In the genomic region with DNA sequence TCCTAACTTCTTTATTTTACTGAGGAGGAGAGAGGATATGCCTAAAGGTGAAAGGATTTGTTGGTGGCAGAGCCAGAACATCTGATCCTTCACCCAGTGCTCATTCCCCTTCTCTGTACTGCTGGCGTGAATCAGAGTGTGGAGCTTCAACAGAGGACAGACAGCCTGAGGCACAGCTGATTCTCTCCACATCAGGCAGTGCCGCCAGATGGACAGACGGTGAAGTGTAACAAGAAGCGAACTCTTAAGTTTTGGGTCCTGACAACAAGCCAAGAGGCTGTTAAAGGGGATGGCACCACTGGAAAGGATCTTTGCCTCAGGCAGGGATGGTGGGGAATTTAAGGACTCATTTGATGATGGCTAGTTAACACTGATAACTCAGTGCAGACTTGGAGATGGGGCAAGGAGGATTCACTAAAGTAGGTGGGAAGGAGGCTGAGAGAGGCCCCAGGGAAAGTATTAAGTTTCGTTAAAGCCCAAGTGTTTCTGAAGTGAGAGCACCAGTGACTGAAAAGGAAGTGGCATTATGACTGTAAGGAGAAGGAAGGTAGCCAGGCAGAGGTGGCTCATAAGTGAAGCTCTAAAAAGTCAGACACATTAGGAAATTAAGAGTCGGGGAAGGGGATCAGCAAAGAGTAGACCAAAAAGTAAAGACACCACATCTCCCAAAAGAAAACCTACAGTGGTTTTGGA, we compare ENCODE assay signal across 9 cellular contexts.
DNase-seq lines count a peak whose midpoint lies in the region; ATAC-seq, FAIRE-seq and TF ChIP-seq lines count a peak whose summit lies in the region.
"Had no signal": no experiment of that assay in that cellular context is flagged by ENCODE, and none has a peak within 500 bp of the region (broad histone marks: within the 10 kb centered on the region; RNA-seq: fewer than 3 reads in every experiment).

No MANE protein-coding gene starts in this region.

- H3K27ac Mint-ChIP-seq in activated CD8-positive, alpha-beta T cell treated with anti-CD3 and anti-CD28 coated beads for 36 hours: no peak overlapping the region
- H3K27ac Mint-ChIP-seq in neural crest cell (ENCODE audit: unreplicated experiment) (no peak overlapping the region), T-cell (no peak overlapping the region)

- no peaks in the 10 kb centered on the region for H3K4me1 Mint-ChIP-seq in activated CD8-positive, alpha-beta T cell treated with anti-CD3 and anti-CD28 coated beads for 36 hours (ENCODE audit: low read depth)
- H3K4me1 Mint-ChIP-seq in neural crest cell (peaks cover 15% of the 10 kb centered on the region), T-cell (no peaks in the 10 kb centered on the region)

- ATAC-seq in HG03060 (IDR thresholded peaks at IDR 0.05; ENCODE audit: low read depth, unreplicated experiment) (peak; percentile 51), T-cell (replicated peaks in 1 of 4) (no peak), GM19023 (IDR thresholded peaks at IDR 0.05; ENCODE audit: unreplicated experiment) (no peak)
- peak; percentile 67 for ATAC-seq in activated CD8-positive, alpha-beta T cell treated with anti-CD3 and anti-CD28 coated beads for 36 hours

- H3K36me3 Mint-ChIP-seq in activated CD8-positive, alpha-beta T cell treated with anti-CD3 and anti-CD28 coated beads for 36 hours (ENCODE audit: low read depth): peaks cover 2% of the 10 kb centered on the region
- H3K36me3 Mint-ChIP-seq in neural crest cell (ENCODE audit: low read depth) (peaks cover 2% of the 10 kb centered on the region), T-cell (peaks cover 27% of the 10 kb centered on the region)

- POLR2A ChIA-PET in BJ (lab: Charles Lee): interaction anchor here (0.6 to 1.2 kb wide), 4 partner anchors 105 to 1135 kb away, joined by 3 to 10 read pairs (median 4); no protein-coding TSS in a partner anchor
- POLR2A ChIA-PET in activated CD8-positive, alpha-beta T cell treated with anti-CD3 and anti-CD28 coated beads for 36 hours (lab: Charles Lee): interaction anchor here (0.6 kb wide), 1 partner anchor 18 kb away, joined by 3 read pairs; no protein-coding TSS in a partner anchor
- POLR2A ChIA-PET in T-cell (lab: Charles Lee): no interaction called here

- TF ChIP-seq CTCF in BJ (IDR thresholded peaks at IDR 0.05; ENCODE audit: insufficient read depth, low read depth, low read length) (peak; percentile 81), neural crest cell (conservative IDR thresholded peaks at IDR 0.05) (peak; percentile 53)
- no peak for TF ChIP-seq CTCF in activated CD8-positive, alpha-beta T cell treated with anti-CD3 and anti-CD28 coated beads for 36 hours (IDR thresholded peaks at IDR 0.05)

- H3K27me3 ChIP-seq in BJ (ENCODE audit: control insufficient read depth, insufficient read depth, low read length): no peaks in the 10 kb centered on the region

- H3K9me3 Mint-ChIP-seq in activated CD8-positive, alpha-beta T cell treated with anti-CD3 and anti-CD28 coated beads for 36 hours: no peaks in the 10 kb centered on the region
- H3K9me3 Mint-ChIP-seq in neural crest cell (no peaks in the 10 kb centered on the region), T-cell (no peaks in the 10 kb centered on the region)

- H3K4me3 ChIP-seq in BJ (ENCODE audit: low read depth, low read length): no peak overlapping the region

- peak; percentile 73 for FAIRE-seq in GM18507 (lab: Jason Lieb, UNC)
- FAIRE-seq: endometrium had no signal

- DNase-seq in BJ (ENCODE audit: low read depth) (peak; percentile 63), GM18507 (ENCODE audit: extremely low spot score, insufficient read length, low read depth) (peak; percentile 29), neural crest cell (ENCODE audit: low read depth, low spot score) (peak; percentile 10), cerebellar nuclear complex (lab: John Stamatoyannopoulos, UW) (no peak), T-cell (no peak)
- no peak for DNase-seq in activated CD8-positive, alpha-beta T cell treated with anti-CD3 and anti-CD28 coated beads for 36 hours

- no peaks in the 10 kb centered on the region for H3K27me3 Mint-ChIP-seq in activated CD8-positive, alpha-beta T cell treated with anti-CD3 and anti-CD28 coated beads for 36 hours
- no peaks in the 10 kb centered on the region for H3K27me3 Mint-ChIP-seq in neural crest cell (ENCODE audit: low read depth)
- H3K27me3 Mint-ChIP-seq in T-cell: no peaks in the 10 kb centered on the region

- CTCF ChIA-PET in BJ (lab: Yijun Ruan, JAX) (interaction anchor here (0.6 to 2.1 kb wide), 21 partner anchors 9 to 328 kb away, joined by 3 to 6 read pairs (median 3); no protein-coding TSS in a partner anchor), T-cell (lab: Charles Lee) (no interaction called here)
- CTCF ChIA-PET in activated CD8-positive, alpha-beta T cell treated with anti-CD3 and anti-CD28 coated beads for 36 hours (lab: Charles Lee): interaction anchor here (1.0 to 1.6 kb wide), 6 partner anchors 27 to 85 kb away, joined by 3 to 9 read pairs (median 3); no protein-coding TSS in a partner anchor

- H3K4me3 Mint-ChIP-seq in activated CD8-positive, alpha-beta T cell treated with anti-CD3 and anti-CD28 coated beads for 36 hours: no peak overlapping the region
- H3K4me3 Mint-ChIP-seq in neural crest cell: no peak overlapping the region
- no peak overlapping the region for H3K4me3 Mint-ChIP-seq in T-cell

- intact Hi-C loops in activated CD8-positive, alpha-beta T cell treated with anti-CD3 and anti-CD28 coated beads for 36 hours (cut with micrococcal nuclease): no loop called here

- H3K36me3 ChIP-seq in BJ (ENCODE audit: control insufficient read depth, insufficient read depth, low read length): no peaks in the 10 kb centered on the region

Comparison
In these comparisons a context has a peak if more than half of its experiments do, and no peak if none do; other contexts are left out.
1. DNase-seq: peak in BJ (single experiment), GM18507 (single experiment) and neural crest cell (single experiment); none in activated CD8-positive, alpha-beta T cell treated with anti-CD3 and anti-CD28 coated beads for 36 hours (single experiment), cerebellar nuclear complex (0 of 2) and T-cell (0 of 34).
2. ATAC-seq: peak in HG03060 (single experiment) and activated CD8-positive, alpha-beta T cell treated with anti-CD3 and anti-CD28 coated beads for 36 hours (single experiment); none in T-cell (0 of 4) and GM19023 (single experiment).
3. CTCF ChIA-PET loops: an anchor here in BJ (0.6 to 2.1 kb wide) and activated CD8-positive, alpha-beta T cell treated with anti-CD3 and anti-CD28 coated beads for 36 hours (1.0 to 1.6 kb wide); none called in T-cell.
4. POLR2A ChIA-PET loops: an anchor here in BJ (0.6 to 1.2 kb wide) and activated CD8-positive, alpha-beta T cell treated with anti-CD3 and anti-CD28 coated beads for 36 hours (0.6 kb wide); none called in T-cell.